8 cellular contexts compared by ENCODE assay signal in genomic region chr7:95545007-95545615, GRCh38. TPM values are rescaled to one million over a fixed set of nuclear protein-coding genes. Genes with fewer than 3 reads are reported as not detected.
DNase-seq lines count a peak whose midpoint lies in the region; ATAC-seq and TF ChIP-seq lines count a peak whose summit lies in the region.

No MANE protein-coding gene starts in this region.

- no peak for DNase-seq in GM10248 (ENCODE audit: extremely low spot score)
- DNase-seq in NCI-H226 = peak; percentile 33
- peak; percentile 91 for DNase-seq in medulla oblongata (ENCODE audit: extremely low spot score)
- no peak for DNase-seq in upper lobe of right lung
- no peak for DNase-seq in activated naive CD4-positive, alpha-beta T cell treated with anti-CD3 and anti-CD28 coated beads, Interleukin-2, amount 50 U/mL, for 72 hours (ENCODE audit: low spot score in 2 of 2)
- DNase-seq in activated CD4-positive, CD25-positive, alpha-beta regulatory T cell treated with anti-CD3 and anti-CD28 coated beads, Interleukin-2, amount 50 U/mL, for 72 hours = no peak
- no peak for DNase-seq in activated CD4-positive, CD25-positive, alpha-beta regulatory T cell (lab: John Stamatoyannopoulos, UW)

- peaks cover 21 to 38% of the 10 kb centered on the region in 2 donors for H3K4me1 ChIP-seq in duodenal mucosa (ENCODE audit: control insufficient read depth in 1 of 2, insufficient read depth in 2 of 2, low read length in 2 of 2)
- H3K4me1 ChIP-seq in upper lobe of right lung = peaks cover 47% of the 10 kb centered on the region

- CTCF ChIA-PET in GM10248 (lab: Yijun Ruan, JAX) = interaction anchor here (0.8 to 3.3 kb wide), 8 partner anchors 10 to 147 kb away, joined by 3 to 18 read pairs (median 6); no protein-coding TSS in a partner anchor

- H3K4me3 ChIP-seq in duodenal mucosa (ENCODE audit: low read depth in 1 of 2, low read length in 2 of 2) (peak overlapping the region; percentile 33 to 42), upper lobe of right lung (peak overlapping the region; percentile 42)

- TF ChIP-seq CTCF in GM10248 (IDR thresholded peaks at IDR 0.05; ENCODE audit: control extremely low read depth, extremely low read depth, low read depth, missing control alignments) (peak; percentile 31), upper lobe of right lung (IDR thresholded peaks at IDR 0.05) (peak; percentile 77)

- H3K9me3 ChIP-seq in duodenal mucosa (ENCODE audit: control insufficient read depth in 1 of 2, low read length in 2 of 2) (no peaks in the 10 kb centered on the region), upper lobe of right lung (no peaks in the 10 kb centered on the region)

- POLR2A ChIA-PET in GM10248 (lab: Yijun Ruan, JAX) = interaction anchor here (0.9 kb wide), 1 partner anchor 141 kb away, joined by 6 read pairs; no protein-coding TSS in a partner anchor

- no peak overlapping the region for H3K27ac Mint-ChIP-seq in activated naive CD4-positive, alpha-beta T cell treated with anti-CD3 and anti-CD28 coated beads, Interleukin-2, amount 50 U/mL, for 72 hours

- H3K36me3 ChIP-seq in duodenal mucosa (ENCODE audit: control insufficient read depth in 1 of 2, insufficient read depth in 2 of 2, low read length in 2 of 2) = no peaks in the 10 kb centered on the region
- H3K36me3 ChIP-seq in upper lobe of right lung = no peaks in the 10 kb centered on the region

- intact Hi-C loops in upper lobe of right lung (cut with DNase I) = no loop called here

- ATAC-seq in upper lobe of right lung = peak; percentile 93
- ATAC-seq in activated naive CD4-positive, alpha-beta T cell treated with anti-CD3 and anti-CD28 coated beads, Interleukin-2, amount 50 U/mL, for 72 hours = no peak

- H3K9me3 Mint-ChIP-seq in activated naive CD4-positive, alpha-beta T cell treated with anti-CD3 and anti-CD28 coated beads, Interleukin-2, amount 50 U/mL, for 72 hours = peaks cover 0 to 6% of the 10 kb centered on the region in 2 donors

- peak overlapping the region; percentile 50 to 52 for H3K9ac ChIP-seq in duodenal mucosa (ENCODE audit: low read depth in 1 of 2, low read length in 2 of 2)

- H3K36me3 Mint-ChIP-seq in activated naive CD4-positive, alpha-beta T cell treated with anti-CD3 and anti-CD28 coated beads, Interleukin-2, amount 50 U/mL, for 72 hours = peaks cover 0 to 4% of the 10 kb centered on the region in 2 donors

- H3K27ac ChIP-seq in duodenal mucosa (ENCODE audit: low read depth, low read length) (peak overlapping the region; percentile 45), upper lobe of right lung (peak overlapping the region; percentile 84)

- H3K27me3 ChIP-seq in duodenal mucosa (ENCODE audit: control insufficient read depth in 1 of 2, insufficient read depth in 2 of 2, low read length in 2 of 2) (no peaks in the 10 kb centered on the region), upper lobe of right lung (no peaks in the 10 kb centered on the region)

RNA-seq across cellular contexts. Expression of gene PDK4, which starts 51.2 kb away (rescaled TPM):
- total RNA-seq in upper lobe of right lung = 156 TPM
- total RNA-seq in activated naive CD4-positive, alpha-beta T cell treated with anti-CD3 and anti-CD28 coated beads, Interleukin-2, amount 50 U/mL, for 72 hours = not detected

RNA-seq across cellular contexts. Expression of gene ASB4, which starts 59.4 kb away (rescaled TPM):
- 0.49 TPM for total RNA-seq in upper lobe of right lung
- total RNA-seq in activated naive CD4-positive, alpha-beta T cell treated with anti-CD3 and anti-CD28 coated beads, Interleukin-2, amount 50 U/mL, for 72 hours = not detected

Comparison
In these comparisons a context has a peak if more than half of its experiments do, and no peak if none do; other contexts are left out.
1. DNase-seq: peak in NCI-H226 (single experiment) and medulla oblongata (single experiment); none in GM10248 (single experiment), upper lobe of right lung (single experiment), activated naive CD4-positive, alpha-beta T cell treated with anti-CD3 and anti-CD28 coated beads, Interleukin-2, amount 50 U/mL, for 72 hours (0 of 2), activated CD4-positive, CD25-positive, alpha-beta regulatory T cell treated with anti-CD3 and anti-CD28 coated beads, Interleukin-2, amount 50 U/mL, for 72 hours (single experiment) and activated CD4-positive, CD25-positive, alpha-beta regulatory T cell (0 of 4).
2. RNA of gene PDK4, which starts 51.2 kb away (total RNA-seq): 156 TPM in upper lobe of right lung (single experiment); not detected in activated naive CD4-positive, alpha-beta T cell treated with anti-CD3 and anti-CD28 coated beads, Interleukin-2, amount 50 U/mL, for 72 hours; every median in the first group is over 100 times any median in the second.